In genomic region chr16:30585400-30586191, GRCh38 we compare ENCODE assay signal across 1 cellular context.
TF ChIP-seq lines count a peak whose summit lies in the region.

TSS of gene ZNF785 (minus strand) at chr16:30585697. CDS start at chr16:30585611, 86 bp downstream.

TF ChIP-seq in K562, 482 proteins besides CTCF, POLR2A, EP300 and RAD21 (continued from another document and continues in another):
- TF ChIP-seq, protein P1, sequence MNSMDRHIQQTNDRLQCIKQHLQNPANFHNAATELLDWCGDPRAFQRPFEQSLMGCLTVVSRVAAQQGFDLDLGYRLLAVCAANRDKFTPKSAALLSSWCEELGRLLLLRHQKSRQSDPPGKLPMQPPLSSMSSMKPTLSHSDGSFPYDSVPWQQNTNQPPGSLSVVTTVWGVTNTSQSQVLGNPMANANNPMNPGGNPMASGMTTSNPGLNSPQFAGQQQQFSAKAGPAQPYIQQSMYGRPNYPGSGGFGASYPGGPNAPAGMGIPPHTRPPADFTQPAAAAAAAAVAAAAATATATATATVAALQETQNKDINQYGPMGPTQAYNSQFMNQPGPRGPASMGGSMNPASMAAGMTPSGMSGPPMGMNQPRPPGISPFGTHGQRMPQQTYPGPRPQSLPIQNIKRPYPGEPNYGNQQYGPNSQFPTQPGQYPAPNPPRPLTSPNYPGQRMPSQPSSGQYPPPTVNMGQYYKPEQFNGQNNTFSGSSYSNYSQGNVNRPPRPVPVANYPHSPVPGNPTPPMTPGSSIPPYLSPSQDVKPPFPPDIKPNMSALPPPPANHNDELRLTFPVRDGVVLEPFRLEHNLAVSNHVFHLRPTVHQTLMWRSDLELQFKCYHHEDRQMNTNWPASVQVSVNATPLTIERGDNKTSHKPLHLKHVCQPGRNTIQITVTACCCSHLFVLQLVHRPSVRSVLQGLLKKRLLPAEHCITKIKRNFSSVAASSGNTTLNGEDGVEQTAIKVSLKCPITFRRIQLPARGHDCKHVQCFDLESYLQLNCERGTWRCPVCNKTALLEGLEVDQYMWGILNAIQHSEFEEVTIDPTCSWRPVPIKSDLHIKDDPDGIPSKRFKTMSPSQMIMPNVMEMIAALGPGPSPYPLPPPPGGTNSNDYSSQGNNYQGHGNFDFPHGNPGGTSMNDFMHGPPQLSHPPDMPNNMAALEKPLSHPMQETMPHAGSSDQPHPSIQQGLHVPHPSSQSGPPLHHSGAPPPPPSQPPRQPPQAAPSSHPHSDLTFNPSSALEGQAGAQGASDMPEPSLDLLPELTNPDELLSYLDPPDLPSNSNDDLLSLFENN (IDR thresholded peaks at IDR 0.05; ENCODE audit: low read depth in 2 of 2, low read length in 2 of 2) = 0 out of 4 replicates have a peak, but pooled peaks of 1 of the 2 experiments have one; percentile 13
- TF ChIP-seq TBP (optimal IDR thresholded peaks at IDR 0.05; ENCODE audit: low read depth, low read length) (peak; percentile 81), PTTG1 (tag; IDR thresholded peaks at IDR 0.05; ENCODE audit: low read depth) (no peak), JUN (IDR thresholded peaks at IDR 0.05; ENCODE audit: borderline replicate concordance, low read depth, low read length) (peak; percentile 78), JUN (CRISPR knock-in tag; IDR thresholded peaks at IDR 0.05; ENCODE audit: borderline replicate concordance) (peak; percentile 10; the same call in 1 of the 2 replicates), SLC30A9 (CRISPR knock-in tag; IDR thresholded peaks at IDR 0.05) (no peak), HNRNPLL (IDR thresholded peaks at IDR 0.05; ENCODE audit: low read depth, low read length, poor library complexity, severe bottlenecking) (no peak), TARDBP (IDR thresholded peaks at IDR 0.05) (peak; percentile 83; the same call in 1 of the 2 replicates), CXXC5 (CRISPR knock-in tag; IDR thresholded peaks at IDR 0.05) (peak; percentile 94), BRF1 (IDR thresholded peaks at IDR 0.05; ENCODE audit: borderline replicate concordance, extremely low read depth, insufficient read length) (no peak), ZNF197 (CRISPR knock-in tag; IDR thresholded peaks at IDR 0.05; ENCODE audit: low read depth) (peak; percentile 67; the same call in 1 of the 2 replicates), MEIS2 (IDR thresholded peaks at IDR 0.05; ENCODE audit: partially characterized antibody) (no peak), ESRRB (CRISPR knock-in tag; IDR thresholded peaks at IDR 0.05; ENCODE audit: borderline replicate concordance) (no peak), FOXK1 (CRISPR knock-in tag; IDR thresholded peaks at IDR 0.05; ENCODE audit: borderline replicate concordance) (peak; percentile 98), HLTF (IDR thresholded peaks at IDR 0.05) (no peak), NFRKB (IDR thresholded peaks at IDR 0.05; ENCODE audit: low read depth) (peak; percentile 100), ELF2 (CRISPR knock-in tag; IDR thresholded peaks at IDR 0.05) (0 out of 2 replicates have a peak, but pooled peaks have one; percentile 51), NUFIP1 (IDR thresholded peaks at IDR 0.05; ENCODE audit: partially characterized antibody) (peak; percentile 41), PPARD (CRISPR knock-in tag; IDR thresholded peaks at IDR 0.05) (no peak), MEF2A (IDR thresholded peaks at IDR 0.05; ENCODE audit: control insufficient read depth, low read depth, low read length) (peak; percentile 64), MCM5 (IDR thresholded peaks at IDR 0.05; ENCODE audit: low read depth) (no peak), HMBOX1 (IDR thresholded peaks at IDR 0.05) (no peak), ZNF212 (CRISPR knock-in tag; IDR thresholded peaks at IDR 0.05) (no peak), BRD4 (IDR thresholded peaks at IDR 0.05) (peak; percentile 63; the same call in 1 of the 2 replicates), FOXA3 (CRISPR knock-in tag; conservative IDR thresholded peaks at IDR 0.05 in 1 of 2, IDR thresholded peaks at IDR 0.05 in 1 of 2) (peak in 1 of 2 experiments; percentile 77; a peak in 1 of 4 replicates), ZNF644 (tag; IDR thresholded peaks at IDR 0.05; ENCODE audit: low read depth) (peak; percentile 65; the same call in 1 of the 2 replicates), ZZZ3 (IDR thresholded peaks at IDR 0.05) (no peak), ZC3H11A (IDR thresholded peaks at IDR 0.05; ENCODE audit: low read depth, low read length) (no peak), ZBTB49 (CRISPR knock-in tag; IDR thresholded peaks at IDR 0.05; ENCODE audit: borderline replicate concordance) (peak; percentile 85; the same call in 1 of the 2 replicates), E2F5 (CRISPR knock-in tag; IDR thresholded peaks at IDR 0.05) (peak; percentile 93), LCOR (CRISPR knock-in tag; IDR thresholded peaks at IDR 0.05) (peak; percentile 96), ZNF280B (CRISPR knock-in tag; IDR thresholded peaks at IDR 0.05) (no peak), KLF10 (CRISPR knock-in tag; IDR thresholded peaks at IDR 0.05) (no peak), CTBP1 (IDR thresholded peaks at IDR 0.05; ENCODE audit: borderline replicate concordance) (peak; percentile 68; the same call in 1 of the 2 replicates), ZNF277 (CRISPR knock-in tag; IDR thresholded peaks at IDR 0.05; ENCODE audit: borderline replicate concordance) (no peak), MIER1 (IDR thresholded peaks at IDR 0.05; ENCODE audit: low read depth) (no peak), TRIM25 (IDR thresholded peaks at IDR 0.05; ENCODE audit: borderline replicate concordance) (0 out of 2 replicates have a peak, but pooled peaks have one; percentile 58), RNF2 (IDR thresholded peaks at IDR 0.05) (peak; percentile 98), ZNF431 (CRISPR knock-in tag; IDR thresholded peaks at IDR 0.05) (peak; percentile 87), SMARCC2 (IDR thresholded peaks at IDR 0.05; ENCODE audit: low read depth) (no peak), RBM25 (IDR thresholded peaks at IDR 0.05; ENCODE audit: low read depth, low read length, severe bottlenecking) (peak; percentile 90), NR2F6 (CRISPR knock-in tag; IDR thresholded peaks at IDR 0.05) (0 out of 2 replicates have a peak, but pooled peaks have one; percentile 32), ZBTB7A (IDR thresholded peaks at IDR 0.05; ENCODE audit: borderline replicate concordance, control insufficient read depth, low read depth, low read length) (peak; percentile 49; the same call in 1 of the 2 replicates)
- TF ChIP-seq, protein P2, sequence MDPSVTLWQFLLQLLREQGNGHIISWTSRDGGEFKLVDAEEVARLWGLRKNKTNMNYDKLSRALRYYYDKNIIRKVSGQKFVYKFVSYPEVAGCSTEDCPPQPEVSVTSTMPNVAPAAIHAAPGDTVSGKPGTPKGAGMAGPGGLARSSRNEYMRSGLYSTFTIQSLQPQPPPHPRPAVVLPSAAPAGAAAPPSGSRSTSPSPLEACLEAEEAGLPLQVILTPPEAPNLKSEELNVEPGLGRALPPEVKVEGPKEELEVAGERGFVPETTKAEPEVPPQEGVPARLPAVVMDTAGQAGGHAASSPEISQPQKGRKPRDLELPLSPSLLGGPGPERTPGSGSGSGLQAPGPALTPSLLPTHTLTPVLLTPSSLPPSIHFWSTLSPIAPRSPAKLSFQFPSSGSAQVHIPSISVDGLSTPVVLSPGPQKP (CRISPR knock-in tag; IDR thresholded peaks at IDR 0.05) = no peak
- TF ChIP-seq, protein P3, sequence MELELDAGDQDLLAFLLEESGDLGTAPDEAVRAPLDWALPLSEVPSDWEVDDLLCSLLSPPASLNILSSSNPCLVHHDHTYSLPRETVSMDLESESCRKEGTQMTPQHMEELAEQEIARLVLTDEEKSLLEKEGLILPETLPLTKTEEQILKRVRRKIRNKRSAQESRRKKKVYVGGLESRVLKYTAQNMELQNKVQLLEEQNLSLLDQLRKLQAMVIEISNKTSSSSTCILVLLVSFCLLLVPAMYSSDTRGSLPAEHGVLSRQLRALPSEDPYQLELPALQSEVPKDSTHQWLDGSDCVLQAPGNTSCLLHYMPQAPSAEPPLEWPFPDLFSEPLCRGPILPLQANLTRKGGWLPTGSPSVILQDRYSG (tag; conservative IDR thresholded peaks at IDR 0.05; ENCODE audit: low read depth) = peak; percentile 73; the same call in 1 of the 2 replicates
- TF ChIP-seq, protein P4, sequence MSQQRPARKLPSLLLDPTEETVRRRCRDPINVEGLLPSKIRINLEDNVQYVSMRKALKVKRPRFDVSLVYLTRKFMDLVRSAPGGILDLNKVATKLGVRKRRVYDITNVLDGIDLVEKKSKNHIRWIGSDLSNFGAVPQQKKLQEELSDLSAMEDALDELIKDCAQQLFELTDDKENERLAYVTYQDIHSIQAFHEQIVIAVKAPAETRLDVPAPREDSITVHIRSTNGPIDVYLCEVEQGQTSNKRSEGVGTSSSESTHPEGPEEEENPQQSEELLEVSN (IDR thresholded peaks at IDR 0.05; ENCODE audit: borderline replicate concordance in 1 of 2, extremely low read depth in 1 of 2, insufficient read depth in 1 of 2, insufficient read length in 1 of 2, low read depth in 1 of 2, low read length in 1 of 2, poor library complexity in 1 of 2, severe bottlenecking in 1 of 2) = peak; percentile 99 to 100
- TF ChIP-seq, protein P5, sequence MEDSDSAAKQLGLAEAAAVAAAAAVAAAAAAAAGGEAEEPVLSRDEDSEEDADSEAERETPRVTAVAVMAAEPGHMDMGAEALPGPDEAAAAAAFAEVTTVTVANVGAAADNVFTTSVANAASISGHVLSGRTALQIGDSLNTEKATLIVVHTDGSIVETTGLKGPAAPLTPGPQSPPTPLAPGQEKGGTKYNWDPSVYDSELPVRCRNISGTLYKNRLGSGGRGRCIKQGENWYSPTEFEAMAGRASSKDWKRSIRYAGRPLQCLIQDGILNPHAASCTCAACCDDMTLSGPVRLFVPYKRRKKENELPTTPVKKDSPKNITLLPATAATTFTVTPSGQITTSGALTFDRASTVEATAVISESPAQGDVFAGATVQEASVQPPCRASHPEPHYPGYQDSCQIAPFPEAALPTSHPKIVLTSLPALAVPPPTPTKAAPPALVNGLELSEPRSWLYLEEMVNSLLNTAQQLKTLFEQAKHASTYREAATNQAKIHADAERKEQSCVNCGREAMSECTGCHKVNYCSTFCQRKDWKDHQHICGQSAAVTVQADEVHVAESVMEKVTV (CRISPR knock-in tag; IDR thresholded peaks at IDR 0.05) = peak; percentile 28; the same call in 1 of the 2 replicates
